In the genomic region with DNA sequence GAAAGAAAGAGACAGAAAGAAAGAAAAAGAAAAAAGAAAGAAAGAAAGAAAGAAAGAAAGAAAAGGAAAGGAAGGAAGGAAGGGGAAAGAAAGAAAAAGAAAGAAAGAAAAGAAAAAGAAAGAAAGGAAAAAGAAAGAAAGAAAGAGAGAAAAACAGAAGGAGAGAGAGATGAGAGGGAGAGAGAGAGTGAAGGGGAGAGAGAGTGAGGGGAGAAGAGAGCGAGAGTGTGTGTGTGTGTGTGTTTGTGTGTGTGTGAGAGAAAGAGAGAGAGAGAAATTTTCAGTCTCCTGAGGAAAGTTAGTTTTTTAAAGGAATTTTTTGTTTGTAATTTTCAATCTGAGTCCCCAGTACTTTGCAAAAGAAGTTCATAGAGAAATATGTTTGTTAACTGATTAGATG, we compare ENCODE assay signal across 22 cellular contexts.
DNase-seq lines count a peak whose midpoint lies in the region; TF ChIP-seq lines count a peak whose summit lies in the region.
"Had no signal": no experiment of that assay in that cellular context is flagged by ENCODE, and none has a peak within 500 bp of the region (broad histone marks: within the 10 kb centered on the region; RNA-seq: fewer than 3 reads in every experiment).

No MANE protein-coding gene starts in this region.

- CTCF ChIA-PET in HEK293 (lab: Yijun Ruan, JAX): interaction anchor here (0.6 kb wide), 1 partner anchor 343 kb away, joined by 4 read pairs; no protein-coding TSS in a partner anchor

- no peaks in the 10 kb centered on the region for H3K36me3 Mint-ChIP-seq in CD14-positive monocyte
- H3K36me3 Mint-ChIP-seq: CD4-positive, alpha-beta memory T cell; CD4-positive, CD25-positive, alpha-beta regulatory T cell had no signal

- no peaks in the 10 kb centered on the region for H3K27me3 Mint-ChIP-seq in CD14-positive monocyte (ENCODE audit: low read depth in 3 of 3)
- H3K27me3 Mint-ChIP-seq: B cell; CD4-positive, alpha-beta memory T cell; CD4-positive, CD25-positive, alpha-beta regulatory T cell; CD8-positive, alpha-beta memory T cell had no signal

- H3K36me3 ChIP-seq in HEK293 (ENCODE audit: control insufficient read depth in 2 of 2, insufficient read depth in 1 of 2, low read length in 2 of 2): no peaks in the 10 kb centered on the region
- H3K36me3 ChIP-seq: BLaER1 treated with 17β-estradiol and CSF1 and Interleukin-3, amounts not matched to agents 10 nM and 100 nM had no signal

- H3K4me1 Mint-ChIP-seq in CD14-positive monocyte: no peaks in the 10 kb centered on the region
- H3K4me1 Mint-ChIP-seq: B cell; CD4-positive, alpha-beta memory T cell; CD4-positive, CD25-positive, alpha-beta regulatory T cell; CD8-positive, alpha-beta memory T cell had no signal

- no peak overlapping the region for H3K27ac Mint-ChIP-seq in CD14-positive monocyte
- H3K27ac Mint-ChIP-seq: B cell; CD4-positive, CD25-positive, alpha-beta regulatory T cell; CD8-positive, alpha-beta memory T cell had no signal

- TF ChIP-seq CTCF in 22Rv1 (IDR thresholded peaks at IDR 0.05) (no peak), CD14-positive monocyte (IDR thresholded peaks at IDR 0.05) (peak; percentile 13), HEK293 (tag by site-specific recombination; IDR thresholded peaks at IDR 0.05) (no peak)

- H3K4me1 ChIP-seq in HEK293 (ENCODE audit: control insufficient read depth, insufficient read depth, low read length): no peaks in the 10 kb centered on the region
- H3K4me1 ChIP-seq: BLaER1 treated with 17β-estradiol and CSF1 and Interleukin-3, amounts not matched to agents 10 nM and 100 nM had no signal

- H3K9me3 Mint-ChIP-seq in CD14-positive monocyte: peaks cover 0 to 6% (median 0%) of the 10 kb centered on the region in 7 donors

- intact Hi-C loops in CD14-positive monocyte (cut with micrococcal nuclease): no loop called here

- H3K4me3 Mint-ChIP-seq in CD14-positive monocyte: no peak overlapping the region
- H3K4me3 Mint-ChIP-seq: B cell; CD4-positive, alpha-beta memory T cell; CD4-positive, CD25-positive, alpha-beta regulatory T cell; CD8-positive, alpha-beta memory T cell had no signal

- no peak overlapping the region for H3K4me3 ChIP-seq in HEK293 (ENCODE audit: low read depth, low read length)
- H3K4me3 ChIP-seq: BLaER1 treated with 17β-estradiol and CSF1 and Interleukin-3, amounts not matched to agents 10 nM and 100 nM had no signal

- no peaks in the 10 kb centered on the region; the same call in none of the 2 replicates for H3K9me3 ChIP-seq in HEK293 (ENCODE audit: control insufficient read depth, insufficient read depth, low read depth, low read length)

- H3K27ac ChIP-seq in 22Rv1 (peak overlapping the region; percentile 47), HEK293 (ENCODE audit: extremely low read depth, low read depth, low read length) (no peak overlapping the region)
- H3K27ac ChIP-seq: BLaER1 treated with 17β-estradiol and CSF1 and Interleukin-3, amounts not matched to agents 10 nM and 100 nM; C4-2B had no signal

- POLR2A ChIA-PET in HEK293 (lab: Yijun Ruan, JAX): no interaction called here

- DNase-seq in CD14-positive monocyte (ENCODE audit: low spot score) (no peak), putamen (ENCODE audit: low spot score) (no peak), GF-D8 (lab: John Stamatoyannopoulos, UW) (no peak)
- DNase-seq in stimulated activated CD4-positive, alpha-beta T cell treated with anti-CD3 and anti-CD28 coated beads, Interleukin-4, amount 100 ng/mL, for 4 hours: no peak
- DNase-seq: 8988T; AML-193; CD4-positive, alpha-beta memory T cell; CD4-positive, CD25-positive, alpha-beta regulatory T cell; CD8-positive, alpha-beta memory T cell; COR-L47; DMS 273 treated with DMSO at 0.1 percent for 48 hours; DMS153; DMS53; DMS79; DND-41; EL; GDM1 had no signal

TF ChIP-seq in HEK293, 187 proteins besides CTCF, POLR2A, EP300 and RAD21:
- TF ChIP-seq ZNF664 (tag by site-specific recombination; IDR thresholded peaks at IDR 0.05) (no peak), ZBTB1 (tag by site-specific recombination; IDR thresholded peaks at IDR 0.05) (no peak), BCL11A (tag by site-specific recombination; IDR thresholded peaks at IDR 0.05; ENCODE audit: low read depth) (no peak), GLIS2 (tag by site-specific recombination; IDR thresholded peaks at IDR 0.05) (no peak), ZNF335 (tag by site-specific recombination; conservative IDR thresholded peaks at IDR 0.05) (no peak), ZNF473 (tag by site-specific recombination; IDR thresholded peaks at IDR 0.05) (no peak), PRDM1 (tag by site-specific recombination; IDR thresholded peaks at IDR 0.05) (peak; percentile 93)
